Comparison of ENCODE assay signal across 8 cellular contexts in genomic region chr11:116276051-116277044, GRCh38.
DNase-seq lines count a peak whose midpoint lies in the region; ATAC-seq and TF ChIP-seq lines count a peak whose summit lies in the region.

No MANE protein-coding gene starts in this region.

- H3K9me3 Mint-ChIP-seq in Caco-2 (ENCODE audit: unreplicated experiment) = no peaks in the 10 kb centered on the region

- H3K4me1 Mint-ChIP-seq in Caco-2 (ENCODE audit: low read depth, unreplicated experiment) = peaks cover 18% of the 10 kb centered on the region

- DNase-seq in Caco-2 = peak; percentile 95 to 97
- DNase-seq in KG1 (lab: John Stamatoyannopoulos, UW) = peak; percentile 60
- DNase-seq in SK-MEL-5 (ENCODE audit: low read depth, low spot score) = peak; percentile 77
- DNase-seq in activated naive CD4-positive, alpha-beta T cell treated with anti-CD3 and anti-CD28 coated beads, Interleukin-2, amount 50 U/mL, for 16 hours = peak; percentile 68
- DNase-seq in cardiac muscle cell (ENCODE audit: low read depth in 1 of 2, low spot score in 1 of 2) = peak; percentile 62 to 84
- DNase-seq in posterior vena cava (ENCODE audit: low spot score) = peak; percentile 89
- no peak for DNase-seq in vagina (ENCODE audit: extremely low spot score in 2 of 2)

- no peaks in the 10 kb centered on the region for H3K27me3 Mint-ChIP-seq in Caco-2 (ENCODE audit: insufficient read depth, unreplicated experiment)

- H3K27ac ChIP-seq in cardiac muscle cell = no peak overlapping the region
- no peak overlapping the region for H3K27ac ChIP-seq in vagina

- H3K9me3 ChIP-seq in Caco-2 (no peaks in the 10 kb centered on the region), cardiac muscle cell (ENCODE audit: low read depth) (no peaks in the 10 kb centered on the region), vagina (no peaks in the 10 kb centered on the region)

- ATAC-seq in GM21515 (IDR thresholded peaks at IDR 0.05; ENCODE audit: unreplicated experiment) = peak; percentile 82

- intact Hi-C loops in Caco-2 (cut with micrococcal nuclease; ENCODE audit: unreplicated experiment) (loop anchor here (1.0 to 10.0 kb wide), 12 partner anchors 18 to 1502 kb away; partner anchors contain the start of gene CADM1), posterior vena cava (cut with DNase I) (loop anchor here in 1 of 2 donors (5.0 kb wide), 1 partner anchor 949 kb away; no protein-coding TSS in a partner anchor), vagina (cut with DNase I) (loop anchor here (5.0 kb wide), 1 partner anchor 939 kb away; no protein-coding TSS in a partner anchor)

- peak overlapping the region; percentile 27 for H3K27ac Mint-ChIP-seq in Caco-2 (ENCODE audit: unreplicated experiment)

- no peak for TF ChIP-seq POLR2A in vagina (IDR thresholded peaks at IDR 0.05)

- CTCF ChIA-PET in Caco-2 (lab: Charles Lee) = no interaction called here

- H3K36me3 ChIP-seq in Caco-2 (ENCODE audit: control insufficient read depth, insufficient read depth, low read length) (no peaks in the 10 kb centered on the region), cardiac muscle cell (no peaks in the 10 kb centered on the region), vagina (no peaks in the 10 kb centered on the region)

- POLR2A ChIA-PET in Caco-2 (lab: Charles Lee) = no interaction called here

- BruUV-seq in Caco-2 (replicated peaks; lab: Mats Ljungman, UMichigan) = no TSS peak

- H3K36me3 Mint-ChIP-seq in Caco-2 (ENCODE audit: insufficient read depth, unreplicated experiment) = no peaks in the 10 kb centered on the region

- in situ Hi-C loops in SK-MEL-5 (cut with HindIII; ENCODE audit: low pct_unique_long_range_greater_than_20kb, low sequenced_read_pairs) = no loop called here

- H3K4me1 ChIP-seq in Caco-2 = peaks cover 23% of the 10 kb centered on the region
- no peaks in the 10 kb centered on the region for H3K4me1 ChIP-seq in cardiac muscle cell (ENCODE audit: low read depth)
- H3K4me1 ChIP-seq in vagina = no peaks in the 10 kb centered on the region

- H3K4me3 ChIP-seq in Caco-2 (ENCODE audit: low read depth, low read length) (peak overlapping the region; percentile 29), cardiac muscle cell (peak overlapping the region; percentile 12), vagina (peak overlapping the region in 1 of 2 donors; percentile 26)

- H3K4me3 Mint-ChIP-seq in Caco-2 (ENCODE audit: unreplicated experiment) = peak overlapping the region; percentile 64

- TF ChIP-seq CTCF in Caco-2 (IDR thresholded peaks at IDR 0.05; ENCODE audit: insufficient read depth in 1 of 2, low read depth in 1 of 2, low read length in 1 of 2, severe bottlenecking in 1 of 2, unreplicated experiment in 1 of 2) = peak; percentile 91 to 100
- peak; percentile 81 for TF ChIP-seq CTCF in cardiac muscle cell (IDR thresholded peaks at IDR 0.05; ENCODE audit: low read depth, low read length)
- TF ChIP-seq CTCF in vagina (IDR thresholded peaks at IDR 0.05) = peak; percentile 39 to 95 (median 91)

- H3K27me3 ChIP-seq in Caco-2 (replicated peaks; ENCODE audit: control insufficient read depth, insufficient read depth, low read length) (no peaks in the 10 kb centered on the region), cardiac muscle cell (no peaks in the 10 kb centered on the region), vagina (no peaks in the 10 kb centered on the region)

Comparison
In these comparisons a context has a peak if more than half of its experiments do, and no peak if none do; other contexts are left out.
1. DNase-seq: peak in Caco-2 (2 of 2), KG1 (single experiment), SK-MEL-5 (single experiment), activated naive CD4-positive, alpha-beta T cell treated with anti-CD3 and anti-CD28 coated beads, Interleukin-2, amount 50 U/mL, for 16 hours (single experiment), cardiac muscle cell (2 of 2) and posterior vena cava (single experiment); none in vagina (0 of 2).
2. Peak in every context shown above with its lines, with median percentiles within 50 percentile points of each other: CTCF ChIP-seq.